8 cellular contexts compared by ENCODE assay signal in genomic region chr12:79933580-79934264, GRCh38. TPM values are rescaled to one million over a fixed set of nuclear protein-coding genes. Genes with fewer than 3 reads are reported as not detected.
A peak's percentile ranks its signal among the peaks of the same experiment; 100 is the strongest.
DNase-seq lines count a peak whose midpoint lies in the region; ATAC-seq and TF ChIP-seq lines count a peak whose summit lies in the region.

No MANE protein-coding gene starts in this region.

- H3K9me3 ChIP-seq in RWPE2 (ENCODE audit: severe bottlenecking) (no peaks in the 10 kb centered on the region), duodenal mucosa (ENCODE audit: control insufficient read depth in 1 of 2, low read length in 2 of 2) (no peaks in the 10 kb centered on the region)

- peak overlapping the region; percentile 64 for H3K4me3 ChIP-seq in RWPE2 (ENCODE audit: severe bottlenecking)
- H3K4me3 ChIP-seq in duodenal mucosa (ENCODE audit: low read depth in 1 of 2, low read length in 2 of 2), result peak overlapping the region; percentile 98 to 99
- H3K4me3 ChIP-seq in urinary bladder (ENCODE audit: low read depth, low read length), result peak overlapping the region; percentile 89

- H3K27me3 ChIP-seq in RWPE2 (ENCODE audit: insufficient read depth, poor library complexity, severe bottlenecking) (no peaks in the 10 kb centered on the region), duodenal mucosa (ENCODE audit: control insufficient read depth in 1 of 2, insufficient read depth in 2 of 2, low read length in 2 of 2) (no peaks in the 10 kb centered on the region)

- H3K36me3 Mint-ChIP-seq in mesothelial cell of epicardium, result peaks cover 3% of the 10 kb centered on the region

- peaks cover 30% of the 10 kb centered on the region for H3K4me1 Mint-ChIP-seq in mesothelial cell of epicardium

- WGBS in urinary bladder, result under 1% methylated on average over 14 of the region's 14 CpGs

- peaks cover 21% of the 10 kb centered on the region for H3K4me1 ChIP-seq in RWPE2 (ENCODE audit: insufficient read depth, poor library complexity, severe bottlenecking)
- H3K4me1 ChIP-seq in duodenal mucosa (ENCODE audit: control insufficient read depth in 1 of 2, insufficient read depth in 2 of 2, low read length in 2 of 2), result peaks cover 12 to 18% of the 10 kb centered on the region in 2 donors
- no peaks in the 10 kb centered on the region for H3K4me1 ChIP-seq in urinary bladder (ENCODE audit: insufficient read depth)

- DNase-seq in DMS79 treated with DMSO at 0.1 percent for 48 hours (lab: John Stamatoyannopoulos, UW) (peak; percentile 37), DMS79 (lab: John Stamatoyannopoulos, UW) (no peak), RWPE2 (ENCODE audit: low spot score) (no peak), mesothelial cell of epicardium (ENCODE audit: low spot score in 2 of 2, unreplicated experiment in 2 of 2) (no peak), cerebellum (ENCODE audit: low spot score) (no peak)

- peaks cover 4% of the 10 kb centered on the region for H3K9me3 Mint-ChIP-seq in mesothelial cell of epicardium

- H3K27me3 Mint-ChIP-seq in mesothelial cell of epicardium (ENCODE audit: low read depth), result no peaks in the 10 kb centered on the region

- H3K27ac ChIP-seq in RWPE2 (ENCODE audit: poor library complexity, severe bottlenecking), result peak overlapping the region; percentile 80
- peak overlapping the region; percentile 96 for H3K27ac ChIP-seq in duodenal mucosa (ENCODE audit: low read depth, low read length)
- H3K27ac ChIP-seq in urinary bladder (ENCODE audit: low read depth), result peak overlapping the region; percentile 95

- TF ChIP-seq CTCF in RWPE2 (IDR thresholded peaks at IDR 0.05; ENCODE audit: poor library complexity, severe bottlenecking), result no peak
- TF ChIP-seq CTCF in mesothelial cell of epicardium (IDR thresholded peaks at IDR 0.05; ENCODE audit: unreplicated experiment), result no peak

- H3K4me3 Mint-ChIP-seq in mesothelial cell of epicardium, result peak overlapping the region; percentile 95

- H3K36me3 ChIP-seq in RWPE2 (ENCODE audit: low read depth) (no peaks in the 10 kb centered on the region), duodenal mucosa (ENCODE audit: control insufficient read depth in 1 of 2, insufficient read depth in 2 of 2, low read length in 2 of 2) (no peaks in the 10 kb centered on the region), urinary bladder (ENCODE audit: insufficient read depth) (no peaks in the 10 kb centered on the region)

- H3K27ac Mint-ChIP-seq in mesothelial cell of epicardium, result peak overlapping the region; percentile 98

- H3K9ac ChIP-seq in duodenal mucosa (ENCODE audit: low read depth in 1 of 2, low read length in 2 of 2), result peak overlapping the region; percentile 98 to 99

- ATAC-seq in HG02798 (IDR thresholded peaks at IDR 0.05; ENCODE audit: poor library complexity, unreplicated experiment), result peak; percentile 12
- peak; percentile 3; the same call in 1 of the 3 replicates for ATAC-seq in RWPE2 (ENCODE audit: low read depth)

RNA-seq across cellular contexts. Expression of gene PPP1R12A, which starts 1.2 kb away (rescaled TPM):
- 106 to 123 TPM (median 120 TPM) in 3 replicates for total RNA-seq in mesothelial cell of epicardium
- total RNA-seq in urinary bladder, result 668 TPM
- polyA plus RNA-seq in urinary bladder, result 177 TPM
- 141 TPM for total RNA-seq in cerebellum
